In the genomic region with DNA sequence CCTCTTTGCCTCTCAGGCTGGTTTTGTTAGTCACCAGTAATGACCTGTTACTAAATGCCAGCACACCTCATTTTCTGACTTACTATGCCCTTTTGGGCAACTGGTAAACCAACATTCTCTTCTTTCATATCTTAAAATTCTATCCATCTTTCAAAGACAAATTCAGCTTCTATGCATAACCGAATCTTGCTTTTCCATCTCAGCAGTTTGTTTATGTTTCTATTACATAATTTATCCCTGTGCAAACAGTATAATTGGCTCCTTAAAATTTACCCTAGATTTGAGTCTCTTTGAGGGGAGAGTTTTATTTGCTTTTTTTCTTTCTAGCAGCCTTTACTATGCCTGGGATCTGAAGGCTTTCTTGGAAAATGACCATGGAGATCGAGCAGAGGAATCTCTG, we compare ENCODE assay signal across 4 cellular contexts. TPM values are rescaled to one million over a fixed set of nuclear protein-coding genes. Genes with fewer than 3 reads are reported as not detected.
"Had no signal": no experiment of that assay in that cellular context is flagged by ENCODE, and none has a peak within 500 bp of the region (broad histone marks: within the 10 kb centered on the region; RNA-seq: fewer than 3 reads in every experiment).

No MANE protein-coding gene starts in this region.

- ATAC-seq: GM12878 had no signal

- H3K4me3 ChIP-seq: GM12878 had no signal

- DNase-seq: GDM1, GF-D8 had no signal

RNA-seq across cellular contexts. Expression of gene SIPA1L2, which starts 58.5 kb away (rescaled TPM):
- total RNA-seq: G401 had no signal
